In the genomic region with DNA sequence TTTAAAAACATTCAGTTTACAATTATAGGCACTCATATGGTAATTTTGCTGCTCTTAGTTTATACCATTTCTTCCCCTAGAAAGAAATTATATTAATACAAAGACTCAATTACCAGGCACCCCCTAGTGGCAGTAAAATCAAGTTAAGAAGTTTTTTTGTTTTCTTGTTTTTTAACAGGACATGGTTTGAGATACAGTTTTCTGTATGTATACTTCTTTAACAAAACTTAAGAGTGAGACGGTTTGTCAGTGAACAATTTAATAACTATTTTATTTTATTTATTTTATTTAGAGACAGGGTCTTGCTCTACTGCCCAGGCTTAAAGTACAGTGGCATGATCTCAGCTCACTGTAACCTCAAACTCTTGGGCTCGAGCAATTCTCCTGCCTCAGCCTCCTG, we compare ENCODE assay signal across 8 cellular contexts.
DNase-seq lines count a peak whose midpoint lies in the region; ATAC-seq and TF ChIP-seq lines count a peak whose summit lies in the region.

No MANE protein-coding gene starts in this region.

- WGBS in lung, 2 donors = 78 to 86% methylated on average over 2 of the region's 2 CpGs

- no peak overlapping the region for H3K27ac ChIP-seq in lung (ENCODE audit: low read depth in 1 of 2, low read length in 1 of 2)
- no peak overlapping the region for H3K27ac ChIP-seq in CD4-positive, alpha-beta memory T cell (ENCODE audit: low read depth, low read length)

- H3K4me1 ChIP-seq in Caco-2 (no peaks in the 10 kb centered on the region), lung (ENCODE audit: control insufficient read depth in 2 of 2, insufficient read depth in 2 of 2, low read length in 2 of 2) (peaks cover 0 to 1% of the 10 kb centered on the region in 2 donors)
- H3K4me1 ChIP-seq in CD4-positive, alpha-beta memory T cell (ENCODE audit: insufficient read depth, low read length) = peaks cover 6% of the 10 kb centered on the region

- TF ChIP-seq CTCF in Caco-2 (IDR thresholded peaks at IDR 0.05; ENCODE audit: insufficient read depth in 1 of 2, low read depth in 1 of 2, low read length in 1 of 2, severe bottlenecking in 1 of 2, unreplicated experiment in 1 of 2) (peak; percentile 20 to 22), astrocyte of the spinal cord (IDR thresholded peaks at IDR 0.05; ENCODE audit: low read depth, low read length) (peak; percentile 51), lung (IDR thresholded peaks at IDR 0.05; ENCODE audit: control extremely low read depth, extremely low read depth) (peak; percentile 9)

- H3K27ac Mint-ChIP-seq in Caco-2 (ENCODE audit: unreplicated experiment) = no peak overlapping the region
- H3K27ac Mint-ChIP-seq in CD4-positive, alpha-beta memory T cell = no peak overlapping the region

- no peaks in the 10 kb centered on the region for H3K4me1 Mint-ChIP-seq in Caco-2 (ENCODE audit: low read depth, unreplicated experiment)
- H3K4me1 Mint-ChIP-seq in CD4-positive, alpha-beta memory T cell = peaks cover 3 to 22% (median 12%) of the 10 kb centered on the region in 4 donors

- POLR2A ChIA-PET in Caco-2 (lab: Charles Lee) = no interaction called here
- POLR2A ChIA-PET in CD4-positive, alpha-beta memory T cell (lab: Charles Lee; ENCODE audit: partially characterized antibody) = no interaction called here

- DNase-seq in Caco-2 = no peak
- DNase-seq in Jurkat, Clone E6-1 (ENCODE audit: low read depth, low spot score) = peak; percentile 30
- peak; percentile 46 for DNase-seq in astrocyte of the spinal cord (ENCODE audit: low read depth, low spot score)
- no peak for DNase-seq in lung (ENCODE audit: low spot score)
- no peak for DNase-seq in NCI-H2029 (lab: John Stamatoyannopoulos, UW)
- no peak for DNase-seq in activated T-cell treated with anti-CD3 and anti-CD28 coated beads, Interleukin-2, amount 50 U/mL, for 1 hour
- DNase-seq in CD4-positive, alpha-beta memory T cell = no peak
- DNase-seq in NCI-H128 (lab: John Stamatoyannopoulos, UW; ENCODE audit: unreplicated experiment) = no peak

- H3K4me3 ChIP-seq in Caco-2 (ENCODE audit: low read depth, low read length) (no peak overlapping the region), astrocyte of the spinal cord (ENCODE audit: low read depth, low read length) (no peak overlapping the region), lung (no peak overlapping the region)
- H3K4me3 ChIP-seq in Jurkat, Clone E6-1 (ENCODE audit: low read length) = no peak overlapping the region
- H3K4me3 ChIP-seq in CD4-positive, alpha-beta memory T cell (ENCODE audit: low read length in 2 of 2) = no peak overlapping the region

- peaks cover 5% of the 10 kb centered on the region for H3K36me3 Mint-ChIP-seq in Caco-2 (ENCODE audit: insufficient read depth, unreplicated experiment)
- H3K36me3 Mint-ChIP-seq in CD4-positive, alpha-beta memory T cell = peaks cover 20 to 30% of the 10 kb centered on the region in 2 donors

- CTCF ChIA-PET in Caco-2 (lab: Charles Lee) = no interaction called here
- CTCF ChIA-PET in CD4-positive, alpha-beta memory T cell (lab: Charles Lee; ENCODE audit: partially characterized antibody) = no interaction called here

- H3K9me3 ChIP-seq in Caco-2 = no peaks in the 10 kb centered on the region
- H3K9me3 ChIP-seq in lung (ENCODE audit: control insufficient read depth in 2 of 2, insufficient read depth in 1 of 2, low read length in 1 of 2) = no peaks in the 10 kb centered on the region
- H3K9me3 ChIP-seq in CD4-positive, alpha-beta memory T cell (ENCODE audit: control insufficient read depth in 1 of 2, low read length in 2 of 2) = no peaks in the 10 kb centered on the region

- in situ Hi-C loops in astrocyte of the spinal cord (cut with HindIII; ENCODE audit: low sequenced_read_pairs) = no loop called here

- H3K36me3 ChIP-seq in Caco-2 (ENCODE audit: control insufficient read depth, insufficient read depth, low read length) = no peaks in the 10 kb centered on the region
- H3K36me3 ChIP-seq in lung (ENCODE audit: control insufficient read depth in 2 of 2, insufficient read depth in 2 of 2, low read length in 2 of 2) = no peaks in the 10 kb centered on the region
- H3K36me3 ChIP-seq in CD4-positive, alpha-beta memory T cell (ENCODE audit: insufficient read depth, low read length) = no peaks in the 10 kb centered on the region

- no peaks in the 10 kb centered on the region for H3K9me3 Mint-ChIP-seq in Caco-2 (ENCODE audit: unreplicated experiment)
- H3K9me3 Mint-ChIP-seq in CD4-positive, alpha-beta memory T cell = no peaks in the 10 kb centered on the region

- no peaks in the 10 kb centered on the region for H3K27me3 Mint-ChIP-seq in Caco-2 (ENCODE audit: insufficient read depth, unreplicated experiment)
- H3K27me3 Mint-ChIP-seq in CD4-positive, alpha-beta memory T cell = no peaks in the 10 kb centered on the region

- no TSS peak for BruUV-seq in Caco-2 (replicated peaks; lab: Mats Ljungman, UMichigan)

- ATAC-seq in lung (ENCODE audit: insufficient read depth, low FRiP score) = no peak

- H3K27me3 ChIP-seq in Caco-2 (replicated peaks; ENCODE audit: control insufficient read depth, insufficient read depth, low read length) (no peaks in the 10 kb centered on the region), lung (ENCODE audit: control insufficient read depth, insufficient read depth) (no peaks in the 10 kb centered on the region)
- no peaks in the 10 kb centered on the region for H3K27me3 ChIP-seq in CD4-positive, alpha-beta memory T cell (ENCODE audit: insufficient read depth, low read length)

- no peak overlapping the region for H3K4me3 Mint-ChIP-seq in Caco-2 (ENCODE audit: unreplicated experiment)
- no peak overlapping the region for H3K4me3 Mint-ChIP-seq in CD4-positive, alpha-beta memory T cell

- intact Hi-C loops in Caco-2 (cut with micrococcal nuclease; ENCODE audit: unreplicated experiment) = no loop called here
- intact Hi-C loops in CD4-positive, alpha-beta memory T cell (cut with micrococcal nuclease) = no loop called here

Comparison
In these comparisons a context has a peak if more than half of its experiments do, and no peak if none do; other contexts are left out.
1. DNase-seq: peak in Jurkat, Clone E6-1 (single experiment) and astrocyte of the spinal cord (single experiment); none in Caco-2 (0 of 2), lung (single experiment), NCI-H2029 (single experiment), activated T-cell treated with anti-CD3 and anti-CD28 coated beads, Interleukin-2, amount 50 U/mL, for 1 hour (single experiment), CD4-positive, alpha-beta memory T cell (0 of 5) and NCI-H128 (single experiment).
2. Peak in every context shown above with its lines, with median percentiles within 50 percentile points of each other: CTCF ChIP-seq.